In genomic region chr3:99330924-99331532, GRCh38 we compare ENCODE assay signal across 15 cellular contexts.
"Had no signal": no experiment of that assay in that cellular context is flagged by ENCODE, and none has a peak within 500 bp of the region (broad histone marks: within the 10 kb centered on the region; RNA-seq: fewer than 3 reads in every experiment).

No MANE protein-coding gene starts in this region.

- H3K36me3 ChIP-seq: spleen, thoracic aorta, upper lobe of right lung had no signal

- H3K27me3 Mint-ChIP-seq: activated CD4-positive, alpha-beta T cell treated with anti-CD3 and anti-CD28 coated beads, Interleukin-2, amount 10 ng/mL, durations not matched to agents 7 days and 5 days; activated naive CD4-positive, alpha-beta T cell treated with anti-CD3 and anti-CD28 coated beads, Interleukin-2, amount 10 ng/mL, durations not matched to agents 7 days and 5 days; stimulated activated naive B cell treated with anti-CD40 and anti-IgM and Interleukin-4, amounts not matched to agents 10 μg/mL and 1 μg/mL and 100 μg/mL, for 72 hours had no signal

- H3K4me3 ChIP-seq: spleen, thoracic aorta, upper lobe of right lung had no signal

- ATAC-seq: activated CD4-positive, CD25-positive, alpha-beta regulatory T cell treated with anti-CD3 and anti-CD28 coated beads, Interleukin-2, amount 50 U/mL, for 24 hours; natural killer cell; sciatic nerve; stimulated activated naive B cell treated with anti-CD40 and anti-IgM and Interleukin-4, amounts not matched to agents 10 μg/mL and 1 μg/mL and 100 μg/mL, for 72 hours; upper lobe of right lung had no signal

- H3K27ac ChIP-seq: spleen, upper lobe of right lung had no signal

- DNase-seq: activated CD4-positive, alpha-beta T cell treated with anti-CD3 and anti-CD28 coated beads, Interleukin-2, amount 10 ng/mL, durations not matched to agents 7 days and 5 days; activated CD8-positive, alpha-beta memory T cell treated with anti-CD3 and anti-CD28 coated beads, Interleukin-2, amount 50 U/mL, for 4 hours; activated effector memory CD4-positive, alpha-beta T cell treated with Interleukin-2 at 50 U/mL for 16 hours; activated naive CD4-positive, alpha-beta T cell treated with anti-CD3 and anti-CD28 coated beads, Interleukin-2, amount 10 ng/mL, durations not matched to agents 7 days and 5 days; activated T-cell treated with anti-CD3 and anti-CD28 coated beads, Interleukin-2, amount 50 U/mL, for 48 hours; central memory CD4-positive, alpha-beta T cell; mesendoderm; natural killer cell; spleen; stimulated activated naive B cell treated with anti-CD40 and anti-IgM and Interleukin-4, amounts not matched to agents 10 μg/mL and 1 μg/mL and 100 μg/mL, for 72 hours; upper lobe of right lung had no signal

- H3K27ac Mint-ChIP-seq: activated CD4-positive, alpha-beta T cell treated with anti-CD3 and anti-CD28 coated beads, Interleukin-2, amount 10 ng/mL, durations not matched to agents 7 days and 5 days; activated naive CD4-positive, alpha-beta T cell treated with anti-CD3 and anti-CD28 coated beads, Interleukin-2, amount 10 ng/mL, durations not matched to agents 7 days and 5 days; natural killer cell; stimulated activated naive B cell treated with anti-CD40 and anti-IgM and Interleukin-4, amounts not matched to agents 10 μg/mL and 1 μg/mL and 100 μg/mL, for 72 hours had no signal

- H3K4me1 Mint-ChIP-seq: activated CD4-positive, alpha-beta T cell treated with anti-CD3 and anti-CD28 coated beads, Interleukin-2, amount 10 ng/mL, durations not matched to agents 7 days and 5 days; activated naive CD4-positive, alpha-beta T cell treated with anti-CD3 and anti-CD28 coated beads, Interleukin-2, amount 10 ng/mL, durations not matched to agents 7 days and 5 days; natural killer cell; stimulated activated naive B cell treated with anti-CD40 and anti-IgM and Interleukin-4, amounts not matched to agents 10 μg/mL and 1 μg/mL and 100 μg/mL, for 72 hours had no signal

- H3K4me3 Mint-ChIP-seq: activated CD4-positive, alpha-beta T cell treated with anti-CD3 and anti-CD28 coated beads, Interleukin-2, amount 10 ng/mL, durations not matched to agents 7 days and 5 days; activated naive CD4-positive, alpha-beta T cell treated with anti-CD3 and anti-CD28 coated beads, Interleukin-2, amount 10 ng/mL, durations not matched to agents 7 days and 5 days; natural killer cell; stimulated activated naive B cell treated with anti-CD40 and anti-IgM and Interleukin-4, amounts not matched to agents 10 μg/mL and 1 μg/mL and 100 μg/mL, for 72 hours had no signal

- H3K9me3 Mint-ChIP-seq: activated CD4-positive, alpha-beta T cell treated with anti-CD3 and anti-CD28 coated beads, Interleukin-2, amount 10 ng/mL, durations not matched to agents 7 days and 5 days; activated naive CD4-positive, alpha-beta T cell treated with anti-CD3 and anti-CD28 coated beads, Interleukin-2, amount 10 ng/mL, durations not matched to agents 7 days and 5 days had no signal

- H3K4me1 ChIP-seq: spleen, upper lobe of right lung had no signal

- H3K27me3 ChIP-seq: spleen, upper lobe of right lung had no signal

- H3K9me3 ChIP-seq: thoracic aorta, upper lobe of right lung had no signal

- H3K36me3 Mint-ChIP-seq: activated naive CD4-positive, alpha-beta T cell treated with anti-CD3 and anti-CD28 coated beads, Interleukin-2, amount 10 ng/mL, durations not matched to agents 7 days and 5 days; natural killer cell; stimulated activated naive B cell treated with anti-CD40 and anti-IgM and Interleukin-4, amounts not matched to agents 10 μg/mL and 1 μg/mL and 100 μg/mL, for 72 hours had no signal

- FAIRE-seq: endometrium had no signal
